ENCODE assay signal across 8 cellular contexts in genomic region chr1:204127597-204128242, GRCh38. TPM values are rescaled to one million over a fixed set of nuclear protein-coding genes. Genes with fewer than 3 reads are reported as not detected.
A peak's percentile ranks its signal among the peaks of the same experiment; 100 is the strongest.
DNase-seq lines count a peak whose midpoint lies in the region; ATAC-seq and TF ChIP-seq lines count a peak whose summit lies in the region.

No MANE protein-coding gene starts in this region.

- 21 to 22% methylated on average over 5 of the region's 5 CpGs for WGBS in body of pancreas, 2 donors

- no peaks in the 10 kb centered on the region for H3K9me3 Mint-ChIP-seq in stimulated activated effector memory CD8-positive, alpha-beta T cell treated with anti-CD3 and anti-CD28 coated beads, Interleukin-12 subunit alpha, Interleukin-12 subunit beta, amount 100 ng/mL, for 72 hours
- H3K9me3 Mint-ChIP-seq in activated T-helper 2 cell treated with anti-CD3 and anti-CD28 coated beads, Interferon-gamma antibody, Interleukin-2, Interleukin-4, amounts not matched to agents 10 μg/mL and 5 μg/mL and 100 μg/mL, durations not matched to agents 14 hours and 24 hours and 36 hours, result no peaks in the 10 kb centered on the region

- peaks cover 7% of the 10 kb centered on the region for H3K36me3 Mint-ChIP-seq in stimulated activated effector memory CD8-positive, alpha-beta T cell treated with anti-CD3 and anti-CD28 coated beads, Interleukin-12 subunit alpha, Interleukin-12 subunit beta, amount 100 ng/mL, for 72 hours
- H3K36me3 Mint-ChIP-seq in activated T-helper 2 cell treated with anti-CD3 and anti-CD28 coated beads, Interferon-gamma antibody, Interleukin-2, Interleukin-4, amounts not matched to agents 10 μg/mL and 5 μg/mL and 100 μg/mL, durations not matched to agents 14 hours and 24 hours and 36 hours (ENCODE audit: low read depth), result no peaks in the 10 kb centered on the region

- H3K4me1 ChIP-seq in body of pancreas, result peaks cover 52% of the 10 kb centered on the region

- DNase-seq in COLO829 (ENCODE audit: low spot score) (peak; percentile 87), HL-60 (ENCODE audit: low read depth in 1 of 2, low spot score in 1 of 2) (peak; percentile 28 to 47), NCI-H69 (lab: John Stamatoyannopoulos, UW) (peak; percentile 82), body of pancreas (peak; percentile 75 to 82 (median 80)), inferior parietal cortex (ENCODE audit: extremely low spot score) (peak; percentile 66)
- DNase-seq in stimulated activated effector memory CD8-positive, alpha-beta T cell treated with anti-CD3 and anti-CD28 coated beads, Interleukin-12 subunit alpha, Interleukin-12 subunit beta, amount 100 ng/mL, for 72 hours (ENCODE audit: low spot score in 2 of 2), result no peak
- no peak for DNase-seq in activated T-helper 2 cell treated with anti-CD3 and anti-CD28 coated beads, Interferon-gamma antibody, Interleukin-2, Interleukin-4, amounts not matched to agents 10 μg/mL and 5 μg/mL and 100 μg/mL, durations not matched to agents 14 hours and 24 hours and 36 hours (ENCODE audit: low spot score)

- H3K9me3 ChIP-seq in body of pancreas, result no peaks in the 10 kb centered on the region

- H3K27ac Mint-ChIP-seq in stimulated activated effector memory CD8-positive, alpha-beta T cell treated with anti-CD3 and anti-CD28 coated beads, Interleukin-12 subunit alpha, Interleukin-12 subunit beta, amount 100 ng/mL, for 72 hours, result peak overlapping the region; percentile 83
- H3K27ac Mint-ChIP-seq in activated T-helper 2 cell treated with anti-CD3 and anti-CD28 coated beads, Interferon-gamma antibody, Interleukin-2, Interleukin-4, amounts not matched to agents 10 μg/mL and 5 μg/mL and 100 μg/mL, durations not matched to agents 14 hours and 24 hours and 36 hours, result no peak overlapping the region

- H3K27me3 ChIP-seq in HL-60 (ENCODE audit: insufficient read depth, poor library complexity, severe bottlenecking) (no peaks in the 10 kb centered on the region), body of pancreas (no peaks in the 10 kb centered on the region)

- peak; percentile 47 for ATAC-seq in body of pancreas
- ATAC-seq in stimulated activated effector memory CD8-positive, alpha-beta T cell treated with anti-CD3 and anti-CD28 coated beads, Interleukin-12 subunit alpha, Interleukin-12 subunit beta, amount 100 ng/mL, for 72 hours, result peak; percentile 39
- ATAC-seq in GM18498 (IDR thresholded peaks at IDR 0.05; ENCODE audit: unreplicated experiment), result no peak

- no peaks in the 10 kb centered on the region for H3K27me3 Mint-ChIP-seq in activated T-helper 2 cell treated with anti-CD3 and anti-CD28 coated beads, Interferon-gamma antibody, Interleukin-2, Interleukin-4, amounts not matched to agents 10 μg/mL and 5 μg/mL and 100 μg/mL, durations not matched to agents 14 hours and 24 hours and 36 hours (ENCODE audit: low read depth)

- intact Hi-C loops in body of pancreas (cut with DNase I), result loop anchor here (5.0 kb wide), 1 partner anchor 55 kb away; the partner anchor contains the start of gene SOX13
- intact Hi-C loops in activated T-helper 2 cell treated with anti-CD3 and anti-CD28 coated beads, Interferon-gamma antibody, Interleukin-2, Interleukin-4, amounts not matched to agents 10 μg/mL and 5 μg/mL and 100 μg/mL, durations not matched to agents 14 hours and 24 hours and 36 hours (cut with micrococcal nuclease), result loop anchor here (10.0 kb wide), 1 partner anchor 623 kb away; no protein-coding TSS in a partner anchor

- no peak for TF ChIP-seq POLR2A in body of pancreas (IDR thresholded peaks at IDR 0.05)

- peaks cover 40% of the 10 kb centered on the region for H3K4me1 Mint-ChIP-seq in stimulated activated effector memory CD8-positive, alpha-beta T cell treated with anti-CD3 and anti-CD28 coated beads, Interleukin-12 subunit alpha, Interleukin-12 subunit beta, amount 100 ng/mL, for 72 hours
- peaks cover 9% of the 10 kb centered on the region for H3K4me1 Mint-ChIP-seq in activated T-helper 2 cell treated with anti-CD3 and anti-CD28 coated beads, Interferon-gamma antibody, Interleukin-2, Interleukin-4, amounts not matched to agents 10 μg/mL and 5 μg/mL and 100 μg/mL, durations not matched to agents 14 hours and 24 hours and 36 hours (ENCODE audit: low read depth)

- TF ChIP-seq CTCF in HL-60 (IDR thresholded peaks at IDR 0.05; ENCODE audit: insufficient read depth, low read length) (peak; percentile 85), body of pancreas (IDR thresholded peaks at IDR 0.05) (peak; percentile 95 to 98 (median 97))

- no peak overlapping the region for H3K4me3 ChIP-seq in HL-60 (replicated peaks; ENCODE audit: insufficient read depth, low read length)
- no peak overlapping the region for H3K4me3 ChIP-seq in body of pancreas

- H3K4me3 Mint-ChIP-seq in stimulated activated effector memory CD8-positive, alpha-beta T cell treated with anti-CD3 and anti-CD28 coated beads, Interleukin-12 subunit alpha, Interleukin-12 subunit beta, amount 100 ng/mL, for 72 hours, result no peak overlapping the region
- H3K4me3 Mint-ChIP-seq in activated T-helper 2 cell treated with anti-CD3 and anti-CD28 coated beads, Interferon-gamma antibody, Interleukin-2, Interleukin-4, amounts not matched to agents 10 μg/mL and 5 μg/mL and 100 μg/mL, durations not matched to agents 14 hours and 24 hours and 36 hours (ENCODE audit: low read depth), result no peak overlapping the region

- H3K36me3 ChIP-seq in body of pancreas (replicated peaks in 1 of 2; ENCODE audit: insufficient read depth in 1 of 2, low read depth in 2 of 2), result peaks cover 0 to 8% of the 10 kb centered on the region in 2 donors

- no peak overlapping the region for H3K27ac ChIP-seq in HL-60 (replicated peaks)
- peak overlapping the region in 3 of 4 donors; percentile 90 to 93 (median 93) for H3K27ac ChIP-seq in body of pancreas

RNA-seq across cellular contexts. Expression of gene ETNK2, which starts 24.1 kb away (rescaled TPM):
- total RNA-seq in body of pancreas, result 10 to 100 TPM in 1 of 2 donors, 1 to 10 TPM in 1; 4.0 to 15.8 TPM
- 0.32 and 0.37 TPM in 2 replicates for total RNA-seq in activated T-helper 2 cell treated with anti-CD3 and anti-CD28 coated beads, Interferon-gamma antibody, Interleukin-2, Interleukin-4, amounts not matched to agents 10 μg/mL and 5 μg/mL and 100 μg/mL, durations not matched to agents 14 hours and 24 hours and 36 hours

RNA-seq across cellular contexts. Expression of gene REN, which starts 38.4 kb away (rescaled TPM):
- not detected for total RNA-seq in body of pancreas
- not detected in 2 replicates for total RNA-seq in activated T-helper 2 cell treated with anti-CD3 and anti-CD28 coated beads, Interferon-gamma antibody, Interleukin-2, Interleukin-4, amounts not matched to agents 10 μg/mL and 5 μg/mL and 100 μg/mL, durations not matched to agents 14 hours and 24 hours and 36 hours

RNA-seq across cellular contexts. Expression of gene SOX13, which starts 54.8 kb away (rescaled TPM):
- 10 to 100 TPM; 29.6 to 37.2 TPM for total RNA-seq in body of pancreas
- 0.62 and 0.71 TPM in 2 replicates for total RNA-seq in activated T-helper 2 cell treated with anti-CD3 and anti-CD28 coated beads, Interferon-gamma antibody, Interleukin-2, Interleukin-4, amounts not matched to agents 10 μg/mL and 5 μg/mL and 100 μg/mL, durations not matched to agents 14 hours and 24 hours and 36 hours

Comparison
In these comparisons a context has a peak if more than half of its experiments do, and no peak if none do; other contexts are left out.
1. DNase-seq: peak in COLO829 (single experiment), HL-60 (2 of 2), NCI-H69 (single experiment), body of pancreas (4 of 4) and inferior parietal cortex (single experiment); none in stimulated activated effector memory CD8-positive, alpha-beta T cell treated with anti-CD3 and anti-CD28 coated beads, Interleukin-12 subunit alpha, Interleukin-12 subunit beta, amount 100 ng/mL, for 72 hours (0 of 2) and activated T-helper 2 cell treated with anti-CD3 and anti-CD28 coated beads, Interferon-gamma antibody, Interleukin-2, Interleukin-4, amounts not matched to agents 10 μg/mL and 5 μg/mL and 100 μg/mL, durations not matched to agents 14 hours and 24 hours and 36 hours (single experiment).
2. RNA of gene SOX13, which starts 54.8 kb away (total RNA-seq): 29.6 to 37.2 TPM in body of pancreas; 0.62 to 0.71 TPM in activated T-helper 2 cell treated with anti-CD3 and anti-CD28 coated beads, Interferon-gamma antibody, Interleukin-2, Interleukin-4, amounts not matched to agents 10 μg/mL and 5 μg/mL and 100 μg/mL, durations not matched to agents 14 hours and 24 hours and 36 hours; every median in the first group is over 10 times any median in the second.